ENCODE assay signal across 2 cellular contexts in the genomic region with DNA sequence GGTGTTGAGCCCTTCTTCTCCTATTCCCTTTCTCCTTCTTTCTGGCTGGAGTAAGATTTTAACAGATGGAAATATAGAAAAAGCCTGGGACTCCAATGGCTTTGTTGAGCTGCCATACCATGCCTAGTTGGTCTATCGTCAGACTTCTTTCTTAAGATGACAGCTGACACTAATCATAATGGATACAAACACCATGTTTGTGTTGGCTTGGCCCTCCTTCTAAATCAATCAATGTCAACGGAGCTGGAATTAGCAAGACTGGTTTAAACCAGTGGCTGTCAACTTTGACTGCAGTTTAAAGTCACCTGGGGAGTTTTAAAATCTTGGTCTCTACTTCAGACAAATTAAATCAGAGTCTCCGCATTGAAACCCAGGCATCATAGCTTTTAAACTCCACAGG.
TF ChIP-seq lines count a peak whose summit lies in the region.

No MANE protein-coding gene starts in this region.

TF ChIP-seq in HEK293T, 16 proteins besides CTCF, POLR2A, EP300 and RAD21 (continued from another document):
- TF ChIP-seq, protein P1, sequence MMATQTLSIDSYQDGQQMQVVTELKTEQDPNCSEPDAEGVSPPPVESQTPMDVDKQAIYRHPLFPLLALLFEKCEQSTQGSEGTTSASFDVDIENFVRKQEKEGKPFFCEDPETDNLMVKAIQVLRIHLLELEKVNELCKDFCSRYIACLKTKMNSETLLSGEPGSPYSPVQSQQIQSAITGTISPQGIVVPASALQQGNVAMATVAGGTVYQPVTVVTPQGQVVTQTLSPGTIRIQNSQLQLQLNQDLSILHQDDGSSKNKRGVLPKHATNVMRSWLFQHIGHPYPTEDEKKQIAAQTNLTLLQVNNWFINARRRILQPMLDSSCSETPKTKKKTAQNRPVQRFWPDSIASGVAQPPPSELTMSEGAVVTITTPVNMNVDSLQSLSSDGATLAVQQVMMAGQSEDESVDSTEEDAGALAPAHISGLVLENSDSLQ (IDR thresholded peaks at IDR 0.05): peak; percentile 27; the same call in 1 of the 2 replicates
- TF ChIP-seq ZNF384 (IDR thresholded peaks at IDR 0.05) (no peak), ARNT (IDR thresholded peaks at IDR 0.05) (no peak), FOXM1 (IDR thresholded peaks at IDR 0.05; ENCODE audit: borderline replicate concordance) (no peak)

TF ChIP-seq in K562, 482 proteins besides CTCF, POLR2A, EP300 and RAD21 (continued from another document):
- TF ChIP-seq, protein P2, sequence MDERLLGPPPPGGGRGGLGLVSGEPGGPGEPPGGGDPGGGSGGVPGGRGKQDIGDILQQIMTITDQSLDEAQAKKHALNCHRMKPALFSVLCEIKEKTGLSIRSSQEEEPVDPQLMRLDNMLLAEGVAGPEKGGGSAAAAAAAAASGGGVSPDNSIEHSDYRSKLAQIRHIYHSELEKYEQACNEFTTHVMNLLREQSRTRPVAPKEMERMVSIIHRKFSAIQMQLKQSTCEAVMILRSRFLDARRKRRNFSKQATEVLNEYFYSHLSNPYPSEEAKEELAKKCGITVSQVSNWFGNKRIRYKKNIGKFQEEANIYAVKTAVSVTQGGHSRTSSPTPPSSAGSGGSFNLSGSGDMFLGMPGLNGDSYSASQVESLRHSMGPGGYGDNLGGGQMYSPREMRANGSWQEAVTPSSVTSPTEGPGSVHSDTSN (CRISPR knock-in tag; IDR thresholded peaks at IDR 0.05; ENCODE audit: low read depth): no peak
- TF ChIP-seq, protein P2 (tag; conservative IDR thresholded peaks at IDR 0.05; ENCODE audit: low read depth): peak; percentile 57; the same call in 1 of the 2 replicates
- peak; percentile 58 for TF ChIP-seq MEIS2 (IDR thresholded peaks at IDR 0.05; ENCODE audit: partially characterized antibody)
